ENCODE assay signal across 12 cellular contexts in genomic region chr1:210262167-210262896, GRCh38. TPM values are rescaled to one million over a fixed set of nuclear protein-coding genes. Genes with fewer than 3 reads are reported as not detected.
A peak's percentile ranks its signal among the peaks of the same experiment; 100 is the strongest.
DNase-seq lines count a peak whose midpoint lies in the region; ATAC-seq and TF ChIP-seq lines count a peak whose summit lies in the region.
"Had no signal": no experiment of that assay in that cellular context is flagged by ENCODE, and none has a peak within 500 bp of the region (broad histone marks: within the 10 kb centered on the region; RNA-seq: fewer than 3 reads in every experiment).

No MANE protein-coding gene starts in this region.

- intact Hi-C loops in MCF 10A (cut with micrococcal nuclease): no loop called here
- intact Hi-C loops in stomach (cut with DNase I; ENCODE audit: low total_unique reads): no loop called here

- TF ChIP-seq POLR2A in stomach (IDR thresholded peaks at IDR 0.05): no peak

- H3K4me2 ChIP-seq in hepatocyte: peak overlapping the region; percentile 38

- WGBS in hepatocyte (ENCODE audit: low lambda C conversion rate, missing lambda C conversion rate): 53% methylated on average over 8 of the region's 8 CpGs
- 8 to 18% (median 15%) methylated on average over 8 of the region's 8 CpGs for WGBS in stomach, 5 donors

- H3K4me1 ChIP-seq in hepatocyte (ENCODE audit: insufficient read depth): peaks cover 9% of the 10 kb centered on the region
- peaks cover 12 to 37% (median 18%) of the 10 kb centered on the region in 4 donors for H3K4me1 ChIP-seq in stomach
- H3K4me1 ChIP-seq in BE2C: no peaks in the 10 kb centered on the region; the same call in 1 of the 2 replicates

- peaks cover 6% of the 10 kb centered on the region for H3K27me3 Mint-ChIP-seq in MCF 10A (ENCODE audit: insufficient read depth, unreplicated experiment)

- H3K27ac Mint-ChIP-seq in MCF 10A (ENCODE audit: low read depth, unreplicated experiment): no peak overlapping the region

- no peaks in the 10 kb centered on the region for H3K36me3 ChIP-seq in hepatocyte (replicated peaks; ENCODE audit: insufficient read depth, low read depth)
- H3K36me3 ChIP-seq in stomach: no peaks in the 10 kb centered on the region
- no peaks in the 10 kb centered on the region for H3K36me3 ChIP-seq in BE2C
- H3K36me3 ChIP-seq: cardiac muscle cell had no signal

- no peaks in the 10 kb centered on the region for H3K79me2 ChIP-seq in hepatocyte

- H4K20me1 ChIP-seq in hepatocyte (ENCODE audit: insufficient read depth, poor library complexity, severe bottlenecking): no peaks in the 10 kb centered on the region

- POLR2A ChIA-PET in MCF 10A (lab: Yijun Ruan, JAX): interaction anchor here (0.7 to 0.8 kb wide), 2 partner anchors 190 to 321 kb away, joined by 3 to 4 read pairs; no protein-coding TSS in a partner anchor

- no peaks in the 10 kb centered on the region for H3K27me3 ChIP-seq in hepatocyte
- H3K27me3 ChIP-seq in stomach: no peaks in the 10 kb centered on the region
- no peaks in the 10 kb centered on the region for H3K27me3 ChIP-seq in BE2C
- H3K27me3 ChIP-seq: cardiac muscle cell had no signal

- TF ChIP-seq EP300 in stomach (IDR thresholded peaks at IDR 0.05): no peak

- DNase-seq in H4 (ENCODE audit: low spot score): peak; percentile 92
- DNase-seq in MCF 10A (ENCODE audit: unreplicated experiment): peak; percentile 79
- DNase-seq in hepatocyte (ENCODE audit: low spot score): peak; percentile 52
- DNase-seq in stomach: no peak
- no peak for DNase-seq in BE2C
- DNase-seq in cortex of kidney (lab: John Stamatoyannopoulos, UW): no peak
- DNase-seq in effector CD8-positive, alpha-beta T cell (lab: John Stamatoyannopoulos, UW): no peak
- DNase-seq: GF-D8; stimulated activated CD8-positive, alpha-beta memory T cell treated with anti-CD3 and anti-CD28 coated beads, Interleukin-4, amount 100 ng/mL, for 48 hours had no signal

- H3K27ac ChIP-seq in hepatocyte (peak overlapping the region; percentile 90), stomach (peak overlapping the region; percentile 16 to 76 (median 56))
- H3K27ac ChIP-seq: cardiac muscle cell had no signal

- H3K9me3 Mint-ChIP-seq in MCF 10A (ENCODE audit: unreplicated experiment): no peaks in the 10 kb centered on the region

- H2AFZ ChIP-seq in hepatocyte: no peak overlapping the region

- no peaks in the 10 kb centered on the region for H3K36me3 Mint-ChIP-seq in MCF 10A (ENCODE audit: insufficient read depth, unreplicated experiment)

- no peak for ATAC-seq in GM21825 (IDR thresholded peaks at IDR 0.05; ENCODE audit: unreplicated experiment)

- no peaks in the 10 kb centered on the region for H3K9me3 ChIP-seq in hepatocyte (ENCODE audit: low read depth)
- no peaks in the 10 kb centered on the region for H3K9me3 ChIP-seq in stomach
- no peaks in the 10 kb centered on the region for H3K9me3 ChIP-seq in BE2C

- BruUV-seq in MCF 10A (replicated peaks; lab: Mats Ljungman, UMichigan): no TSS peak

- no peaks in the 10 kb centered on the region for H3K9me2 ChIP-seq in hepatocyte (replicated peaks; ENCODE audit: insufficient read depth)

- CTCF ChIA-PET in MCF 10A (lab: Yijun Ruan, JAX): interaction anchor here (0.8 kb wide), 1 partner anchor 17 kb away, joined by 3 read pairs; no protein-coding TSS in a partner anchor

- H3K4me1 Mint-ChIP-seq in MCF 10A (ENCODE audit: insufficient read depth, unreplicated experiment): peaks cover 13% of the 10 kb centered on the region

- no peak overlapping the region for H3K4me3 ChIP-seq in hepatocyte
- H3K4me3 ChIP-seq in stomach: no peak overlapping the region
- H3K4me3 ChIP-seq in BE2C (ENCODE audit: low read depth, low read length): no peak overlapping the region
- H3K4me3 ChIP-seq: cardiac muscle cell had no signal

- no peak for TF ChIP-seq CTCF in MCF 10A (IDR thresholded peaks at IDR 0.05; ENCODE audit: unreplicated experiment)
- TF ChIP-seq CTCF in hepatocyte (IDR thresholded peaks at IDR 0.05; ENCODE audit: poor library complexity): no peak
- no peak for TF ChIP-seq CTCF in stomach (IDR thresholded peaks at IDR 0.05)
- no peak for TF ChIP-seq CTCF in BE2C (IDR thresholded peaks at IDR 0.05; ENCODE audit: low read depth, low read length)

- H3K4me3 Mint-ChIP-seq in MCF 10A (ENCODE audit: unreplicated experiment): no peak overlapping the region

RNA-seq across cellular contexts. Expression of gene SERTAD4, which starts 29.7 kb away (rescaled TPM):
- 3.7 and 8.3 TPM in 2 replicates for total RNA-seq in H4 (2014; rRNA removed; shearing (Covaris generic))
- total RNA-seq in MCF 10A (2022) (0.19 TPM in 1 of 2 replicates, not detected in the other), hepatocyte (2.6 and 3.0 TPM in 2 replicates), stomach (1 to 10 TPM in 4 of 5 donors, under 1 TPM in 1; 0.29 to 5.4 (median 2.9) TPM)
- polyA plus RNA-seq in hepatocyte (2.8 and 4.7 TPM in 2 replicates), stomach (1 to 10 TPM in 2 of 3 donors, under 1 TPM in 1; 0.46 to 3.7 (median 2.2) TPM)
- 4.8 TPM for polyA plus RNA-seq in BE2C (2012; ENCODE audit: insufficient read depth, insufficient read length, low read depth)
- total RNA-seq: T-helper 1 cell treated with Interleukin-12 subunit alpha and Interleukin-12 subunit beta and Interleukin-4 antibody, amounts not matched to agents 30 ng/mL and 1 ng/mL, for 36 hours had no signal

Comparison
In these comparisons a context has a peak if more than half of its experiments do, and no peak if none do; other contexts are left out.
1. DNase-seq: peak in H4 (single experiment), MCF 10A (single experiment) and hepatocyte (single experiment); none in stomach (single experiment), BE2C (single experiment), cortex of kidney (single experiment) and effector CD8-positive, alpha-beta T cell (single experiment).